ENCODE assay signal across 1 cellular context in the genomic region with DNA sequence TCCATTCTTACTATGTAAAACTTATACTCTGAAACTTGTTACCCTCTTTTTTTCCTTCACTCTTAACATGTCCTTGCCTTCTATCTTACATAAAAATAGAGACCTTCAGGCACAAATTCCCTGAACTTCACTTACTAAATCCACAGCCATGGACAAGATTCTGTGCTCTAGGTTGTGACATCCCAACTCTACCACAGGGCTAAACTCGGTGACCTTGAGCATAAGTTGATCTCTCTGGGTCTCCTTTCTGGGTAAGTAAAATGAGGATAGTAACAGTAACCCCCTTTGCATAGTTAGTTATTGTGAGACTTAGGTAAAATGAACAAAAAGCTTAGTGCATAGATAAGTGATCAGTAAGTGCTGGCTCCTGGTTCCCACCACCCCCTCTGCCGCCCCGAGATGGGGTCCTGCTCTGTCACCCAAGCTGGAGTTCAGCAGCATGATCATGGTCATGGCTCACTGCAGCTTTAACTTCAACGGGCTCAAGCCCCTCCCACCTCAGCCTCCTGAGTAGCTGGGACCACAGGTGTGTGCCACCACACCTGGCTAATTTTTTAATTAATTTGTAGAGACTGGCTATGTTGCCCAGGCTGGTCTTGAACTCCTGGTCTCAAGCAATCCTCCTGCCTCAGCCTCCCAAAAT.
TF ChIP-seq lines count a peak whose summit lies in the region.

No MANE protein-coding gene starts in this region.

TF ChIP-seq in endothelial cell of umbilical vein, 7 proteins besides CTCF, POLR2A, EP300 and RAD21 (continued from another document):
- no peak for TF ChIP-seq JUN (IDR thresholded peaks at IDR 0.05; ENCODE audit: borderline replicate concordance, insufficient read depth, insufficient read length, low read depth)
